ENCODE assay signal across 20 cellular contexts in genomic region chr16:4055748-4056147, GRCh38.
"Had no signal": no experiment of that assay in that cellular context is flagged by ENCODE, and none has a peak within 500 bp of the region (broad histone marks: within the 10 kb centered on the region; RNA-seq: fewer than 3 reads in every experiment).

No MANE protein-coding gene starts in this region.

- H3K9me3 ChIP-seq: esophagus squamous epithelium, ovary had no signal

- H3K4me3 ChIP-seq: esophagus squamous epithelium, mucosa of descending colon, ovary, spleen, transverse colon had no signal

- H3K9me3 Mint-ChIP-seq: neural crest cell had no signal

- H3K4me3 Mint-ChIP-seq: activated CD4-positive, alpha-beta memory T cell treated with anti-CD3 and anti-CD28 coated beads, Interleukin-2, amount 10 ng/mL, durations not matched to agents 7 days and 5 days; activated naive CD4-positive, alpha-beta T cell treated with anti-CD3 and anti-CD28 coated beads for 36 hours; activated T-cell treated with anti-CD3 and anti-CD28 coated beads, Interleukin-2, amount 50 U/mL, for 4 hours; brain; effector memory CD8-positive, alpha-beta T cell; naive B cell; neural crest cell had no signal

- H3K36me3 ChIP-seq: esophagus squamous epithelium, ovary, spleen, transverse colon had no signal

- DNase-seq: activated CD4-positive, alpha-beta memory T cell treated with anti-CD3 and anti-CD28 coated beads, Interleukin-2, amount 10 ng/mL, durations not matched to agents 7 days and 5 days; activated CD4-positive, alpha-beta T cell treated with anti-CD3 and anti-CD28 coated beads for 48 hours; activated CD4-positive, CD25-positive, alpha-beta regulatory T cell; activated CD8-positive, alpha-beta memory T cell treated with anti-CD3 and anti-CD28 coated beads, Interleukin-2, amount 50 U/mL, for 4 hours; activated naive CD4-positive, alpha-beta T cell treated with anti-CD3 and anti-CD28 coated beads for 36 hours; activated T-cell treated with anti-CD3 and anti-CD28 coated beads, Interleukin-2, amount 50 U/mL, for 4 hours; effector memory CD8-positive, alpha-beta T cell; esophagus squamous epithelium; left cardiac atrium; mesenchymal stem cell; mucosa of descending colon; naive B cell; spleen; stimulated activated CD8-positive, alpha-beta memory T cell treated with anti-CD3 and anti-CD28 coated beads, Interleukin-4, amount 100 ng/mL, for 48 hours; stimulated activated naive CD8-positive, alpha-beta T cell treated with anti-CD3 and anti-CD28 coated beads, Interleukin-15, Interleukin-2, amounts not matched to agents 100 U/mL and 50 U/mL, for 24 hours; substantia nigra; transverse colon had no signal

- H3K27ac ChIP-seq: ovary, spleen had no signal

- H3K27me3 Mint-ChIP-seq: activated CD4-positive, alpha-beta memory T cell treated with anti-CD3 and anti-CD28 coated beads, Interleukin-2, amount 10 ng/mL, durations not matched to agents 7 days and 5 days; brain; effector memory CD8-positive, alpha-beta T cell had no signal

- H3K27me3 ChIP-seq: ovary, spleen, transverse colon had no signal

- ATAC-seq: activated T-cell treated with anti-CD3 and anti-CD28 coated beads, Interleukin-2, amount 50 U/mL, for 4 hours; effector memory CD8-positive, alpha-beta T cell; left cardiac atrium; mucosa of descending colon; stimulated activated naive CD8-positive, alpha-beta T cell treated with anti-CD3 and anti-CD28 coated beads, Interleukin-15, Interleukin-2, amounts not matched to agents 100 U/mL and 50 U/mL, for 24 hours had no signal

- H3K27ac Mint-ChIP-seq: activated CD4-positive, alpha-beta memory T cell treated with anti-CD3 and anti-CD28 coated beads, Interleukin-2, amount 10 ng/mL, durations not matched to agents 7 days and 5 days; activated naive CD4-positive, alpha-beta T cell treated with anti-CD3 and anti-CD28 coated beads for 36 hours had no signal
